8 cellular contexts compared by ENCODE assay signal in genomic region chr22:22593964-22594656, GRCh38. TPM values are rescaled to one million over a fixed set of nuclear protein-coding genes. Genes with fewer than 3 reads are reported as not detected.
DNase-seq lines count a peak whose midpoint lies in the region; ATAC-seq and TF ChIP-seq lines count a peak whose summit lies in the region.

No MANE protein-coding gene starts in this region.

- peaks cover 4% of the 10 kb centered on the region for H3K4me1 Mint-ChIP-seq in nephron

- TF ChIP-seq CTCF in cardiac muscle cell (IDR thresholded peaks at IDR 0.05; ENCODE audit: low read depth, low read length) = peak; percentile 78
- TF ChIP-seq CTCF in epithelial cell of esophagus (IDR thresholded peaks at IDR 0.05; ENCODE audit: insufficient read depth, low read depth, low read length, missing control alignments) = peak; percentile 55
- peak; percentile 51 to 70 (median 51) for TF ChIP-seq CTCF in nephron (IDR thresholded peaks at IDR 0.05; ENCODE audit: unreplicated experiment in 3 of 3)
- TF ChIP-seq CTCF in upper lobe of right lung (IDR thresholded peaks at IDR 0.05) = peak; percentile 64

- peaks cover 6% of the 10 kb centered on the region for H3K9me3 Mint-ChIP-seq in nephron

- H3K27ac ChIP-seq in cardiac muscle cell (no peak overlapping the region), upper lobe of right lung (no peak overlapping the region)

- peaks cover 34% of the 10 kb centered on the region for H3K27me3 Mint-ChIP-seq in nephron (ENCODE audit: low read depth)

- no peak overlapping the region for H3K4me3 ChIP-seq in cardiac muscle cell
- H3K4me3 ChIP-seq in epithelial cell of esophagus (ENCODE audit: low read length) = no peak overlapping the region
- no peak overlapping the region for H3K4me3 ChIP-seq in upper lobe of right lung

- intact Hi-C loops in cardiac septum (cut with DNase I) (no loop called here), upper lobe of right lung (cut with DNase I) (no loop called here)

- H3K27me3 ChIP-seq in cardiac muscle cell (no peaks in the 10 kb centered on the region), upper lobe of right lung (peaks cover 9% of the 10 kb centered on the region)

- peak in 1 of 2 donors; percentile 68 for DNase-seq in cardiac muscle cell (ENCODE audit: low read depth in 1 of 2, low spot score in 1 of 2)
- no peak for DNase-seq in cardiac septum (ENCODE audit: low spot score)
- DNase-seq in NCI-H1930 (lab: John Stamatoyannopoulos, UW) = peak; percentile 7
- peak; percentile 31 to 48 for DNase-seq in activated CD4-positive, alpha-beta T cell treated with anti-CD3 and anti-CD28 coated beads, Interleukin-2, amount 50 U/mL, for 4 hours
- peak; percentile 41 for DNase-seq in epithelial cell of esophagus (ENCODE audit: low read depth)
- no peak for DNase-seq in upper lobe of right lung

- no peaks in the 10 kb centered on the region for H3K36me3 Mint-ChIP-seq in nephron (ENCODE audit: low read depth)

- ATAC-seq in upper lobe of right lung (peak; percentile 80), HG02870 (IDR thresholded peaks at IDR 0.05; ENCODE audit: unreplicated experiment) (no peak)

- H3K36me3 ChIP-seq in cardiac muscle cell (no peaks in the 10 kb centered on the region), upper lobe of right lung (no peaks in the 10 kb centered on the region)

- H3K4me3 Mint-ChIP-seq in nephron = no peak overlapping the region

- H3K9me3 ChIP-seq in cardiac muscle cell (ENCODE audit: low read depth) = no peaks in the 10 kb centered on the region
- H3K9me3 ChIP-seq in upper lobe of right lung = no peaks in the 10 kb centered on the region

- H3K4me1 ChIP-seq in cardiac muscle cell (ENCODE audit: low read depth) = no peaks in the 10 kb centered on the region
- H3K4me1 ChIP-seq in upper lobe of right lung = no peaks in the 10 kb centered on the region

- peak overlapping the region in 1 of 3 experiments; percentile 63 for H3K27ac Mint-ChIP-seq in nephron

RNA-seq across cellular contexts. Expression of gene PRAME, which starts 35.0 kb away (rescaled TPM):
- total RNA-seq in cardiac muscle cell = not detected in 2 replicates
- polyA plus RNA-seq in cardiac muscle cell = not detected in 2 replicates
- total RNA-seq in cardiac septum = 0.27 TPM
- total RNA-seq in upper lobe of right lung = not detected

RNA-seq across cellular contexts. Expression of gene GGTLC2, which starts 50.3 kb away (rescaled TPM):
- total RNA-seq in cardiac muscle cell (not detected in 2 replicates), cardiac septum (not detected), upper lobe of right lung (6.5 TPM)
- polyA plus RNA-seq in cardiac muscle cell = not detected in 2 replicates

Comparison
In these comparisons a context has a peak if more than half of its experiments do, and no peak if none do; other contexts are left out.
1. DNase-seq: peak in NCI-H1930 (2 of 2), activated CD4-positive, alpha-beta T cell treated with anti-CD3 and anti-CD28 coated beads, Interleukin-2, amount 50 U/mL, for 4 hours (2 of 2) and epithelial cell of esophagus (single experiment); none in cardiac septum (single experiment) and upper lobe of right lung (single experiment).
2. Peak in every context shown above with its lines, with median percentiles within 50 percentile points of each other: CTCF ChIP-seq.